Comparison of ENCODE assay signal across 8 cellular contexts in the genomic region with DNA sequence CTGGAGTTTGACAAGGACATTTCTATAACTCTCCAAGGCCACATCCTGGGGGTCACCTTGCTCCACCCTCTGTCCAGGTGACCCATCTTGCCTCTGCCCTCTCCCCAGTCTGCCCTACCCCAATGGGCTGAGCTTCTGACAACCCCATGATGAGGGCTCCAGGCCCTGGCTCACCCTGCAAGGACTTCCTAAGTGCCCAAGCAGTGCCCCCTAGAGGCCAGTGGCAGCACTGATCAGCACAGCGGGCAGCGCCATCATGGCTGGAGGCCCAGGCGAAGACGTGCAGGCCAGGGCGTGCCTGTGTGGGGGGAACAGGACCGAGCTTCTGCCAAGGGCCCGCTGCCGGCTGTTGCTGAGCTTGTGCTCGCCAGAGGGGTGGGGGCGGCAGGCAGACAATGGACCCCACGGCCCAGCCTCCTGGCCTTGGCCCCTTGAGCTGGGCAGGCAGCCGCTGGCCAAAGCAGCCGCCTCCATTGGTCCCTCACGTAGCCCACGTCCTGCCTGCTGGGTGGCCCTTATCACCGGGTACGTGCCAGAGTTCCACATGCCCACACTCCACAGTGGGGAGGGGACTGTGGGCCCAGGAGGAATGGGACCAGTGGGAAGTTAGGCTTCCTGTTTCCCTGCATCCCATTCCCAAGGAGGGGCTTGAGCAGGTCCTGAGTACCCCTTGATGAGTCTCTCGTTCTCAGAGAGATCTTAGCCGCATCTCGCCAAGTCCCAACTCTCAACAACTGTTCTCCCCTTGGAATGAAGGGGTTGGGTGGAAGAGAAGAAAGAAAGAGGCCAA.
DNase-seq lines count a peak whose midpoint lies in the region; ATAC-seq and TF ChIP-seq lines count a peak whose summit lies in the region.

No MANE protein-coding gene starts in this region.

- CTCF ChIA-PET in activated naive CD4-positive, alpha-beta T cell treated with anti-CD3 and anti-CD28 coated beads, Interleukin-2, amount 10 ng/mL, durations not matched to agents 7 days and 5 days (lab: Charles Lee) = interaction anchor here (0.6 to 3.9 kb wide), 23 partner anchors 8 to 395 kb away, joined by 3 to 33 read pairs (median 3); partner anchors contain the start of gene VEGFA

- no peaks in the 10 kb centered on the region for H3K36me3 Mint-ChIP-seq in activated T-cell treated with anti-CD3 and anti-CD28 coated beads, Interleukin-2, amount 50 U/mL, for 24 hours (ENCODE audit: low read depth)
- H3K36me3 Mint-ChIP-seq in activated naive CD4-positive, alpha-beta T cell treated with anti-CD3 and anti-CD28 coated beads, Interleukin-2, amount 10 ng/mL, durations not matched to agents 7 days and 5 days = no peaks in the 10 kb centered on the region
- H3K36me3 Mint-ChIP-seq in type B pancreatic cell = no peaks in the 10 kb centered on the region

- H3K27me3 Mint-ChIP-seq in activated T-cell treated with anti-CD3 and anti-CD28 coated beads, Interleukin-2, amount 50 U/mL, for 24 hours = peaks cover 12% of the 10 kb centered on the region
- peaks cover 53% of the 10 kb centered on the region for H3K27me3 Mint-ChIP-seq in activated naive CD4-positive, alpha-beta T cell treated with anti-CD3 and anti-CD28 coated beads, Interleukin-2, amount 10 ng/mL, durations not matched to agents 7 days and 5 days
- H3K27me3 Mint-ChIP-seq in type B pancreatic cell = peaks cover 6% of the 10 kb centered on the region

- ATAC-seq in GM18520 (IDR thresholded peaks at IDR 0.05; ENCODE audit: unreplicated experiment) = no peak

- H3K27ac Mint-ChIP-seq in activated T-cell treated with anti-CD3 and anti-CD28 coated beads, Interleukin-2, amount 50 U/mL, for 24 hours = no peak overlapping the region
- no peak overlapping the region for H3K27ac Mint-ChIP-seq in activated naive CD4-positive, alpha-beta T cell treated with anti-CD3 and anti-CD28 coated beads, Interleukin-2, amount 10 ng/mL, durations not matched to agents 7 days and 5 days
- H3K27ac Mint-ChIP-seq in type B pancreatic cell = no peak overlapping the region

- peak; percentile 43 for DNase-seq in activated T-cell treated with anti-CD3 and anti-CD28 coated beads, Interleukin-2, amount 50 U/mL, for 24 hours
- no peak for DNase-seq in activated T-cell treated with anti-CD3 and anti-CD28 coated beads, Interleukin-2, amount 50 U/mL, for 1 hour
- peak; percentile 59 for DNase-seq in activated naive CD4-positive, alpha-beta T cell treated with anti-CD3 and anti-CD28 coated beads, Interleukin-2, amount 10 ng/mL, durations not matched to agents 7 days and 5 days
- DNase-seq in iPS-NIHi11 (ENCODE audit: low spot score) (peak; percentile 81), type B pancreatic cell (ENCODE audit: extremely low spot score, unreplicated experiment) (no peak), NCI-H2171 treated with DMSO at 0.1 percent for 48 hours (lab: John Stamatoyannopoulos, UW) (no peak), NCI-H510A (lab: John Stamatoyannopoulos, UW) (no peak)

- H3K4me3 Mint-ChIP-seq in activated T-cell treated with anti-CD3 and anti-CD28 coated beads, Interleukin-2, amount 50 U/mL, for 24 hours = no peak overlapping the region
- H3K4me3 Mint-ChIP-seq in activated naive CD4-positive, alpha-beta T cell treated with anti-CD3 and anti-CD28 coated beads, Interleukin-2, amount 10 ng/mL, durations not matched to agents 7 days and 5 days = no peak overlapping the region
- no peak overlapping the region for H3K4me3 Mint-ChIP-seq in type B pancreatic cell

- TF ChIP-seq CTCF in type B pancreatic cell (conservative IDR thresholded peaks at IDR 0.05) = peak; percentile 61

- H3K4me1 Mint-ChIP-seq in activated T-cell treated with anti-CD3 and anti-CD28 coated beads, Interleukin-2, amount 50 U/mL, for 24 hours (ENCODE audit: low read depth) = peaks cover 10% of the 10 kb centered on the region
- H3K4me1 Mint-ChIP-seq in activated naive CD4-positive, alpha-beta T cell treated with anti-CD3 and anti-CD28 coated beads, Interleukin-2, amount 10 ng/mL, durations not matched to agents 7 days and 5 days = peaks cover 5% of the 10 kb centered on the region
- H3K4me1 Mint-ChIP-seq in type B pancreatic cell (ENCODE audit: unreplicated experiment) = peaks cover 16% of the 10 kb centered on the region

- peaks cover 4% of the 10 kb centered on the region for H3K9me3 Mint-ChIP-seq in activated T-cell treated with anti-CD3 and anti-CD28 coated beads, Interleukin-2, amount 50 U/mL, for 24 hours
- H3K9me3 Mint-ChIP-seq in activated naive CD4-positive, alpha-beta T cell treated with anti-CD3 and anti-CD28 coated beads, Interleukin-2, amount 10 ng/mL, durations not matched to agents 7 days and 5 days = no peaks in the 10 kb centered on the region
- H3K9me3 Mint-ChIP-seq in type B pancreatic cell = peaks cover 5% of the 10 kb centered on the region

Comparison
In these comparisons a context has a peak if more than half of its experiments do, and no peak if none do; other contexts are left out.
1. DNase-seq: peak in activated T-cell treated with anti-CD3 and anti-CD28 coated beads, Interleukin-2, amount 50 U/mL, for 24 hours (single experiment), activated naive CD4-positive, alpha-beta T cell treated with anti-CD3 and anti-CD28 coated beads, Interleukin-2, amount 10 ng/mL, durations not matched to agents 7 days and 5 days (single experiment) and iPS-NIHi11 (single experiment); none in activated T-cell treated with anti-CD3 and anti-CD28 coated beads, Interleukin-2, amount 50 U/mL, for 1 hour (single experiment), type B pancreatic cell (single experiment), NCI-H2171 treated with DMSO at 0.1 percent for 48 hours (single experiment) and NCI-H510A (single experiment).